In genomic region chr2:64525323-64525625, GRCh38 we compare ENCODE assay signal across 8 cellular contexts. TPM values are rescaled to one million over a fixed set of nuclear protein-coding genes. Genes with fewer than 3 reads are reported as not detected.
DNase-seq lines count a peak whose midpoint lies in the region; ATAC-seq and TF ChIP-seq lines count a peak whose summit lies in the region.

No MANE protein-coding gene starts in this region.

- peak overlapping the region; percentile 78 for H3K4me3 ChIP-seq in fibroblast of pulmonary artery (replicated peaks; ENCODE audit: low read depth, low read length)
- H3K4me3 ChIP-seq in gastrocnemius medialis: peak overlapping the region; percentile 86 to 97 (median 90)

- TF ChIP-seq POLR2A in gastrocnemius medialis (IDR thresholded peaks at IDR 0.05): no peak

- in situ Hi-C loops in GM13977 (cut with MboI; ENCODE audit: low pct_unique_long_range_greater_than_20kb, low sequenced_read_pairs, unreplicated experiment): loop anchor here (10.0 kb wide), 1 partner anchor 340 kb away; no protein-coding TSS in a partner anchor
- in situ Hi-C loops in gastrocnemius medialis (cut with MboI; ENCODE audit: low sequenced_read_pairs in 4 of 4): loop anchor here in 2 of 4 donors (10.0 kb wide), 3 partner anchors 130 to 350 kb away; partner anchors contain the start of gene SERTAD2 (in 1 of the 2)

- intact Hi-C loops in gastrocnemius medialis (cut with DNase I; ENCODE audit: low total_unique reads): loop anchor here (2.0 to 10.0 kb wide), 2 partner anchors 128 to 910 kb away; partner anchors contain the start of genes SERTAD2 and SPRED2

- peak overlapping the region; percentile 91 to 97 (median 94) for H3K27ac ChIP-seq in gastrocnemius medialis

- no peaks in the 10 kb centered on the region for H3K36me3 ChIP-seq in gastrocnemius medialis

- peaks cover 29 to 33% of the 10 kb centered on the region in 2 donors for H3K4me1 ChIP-seq in gastrocnemius medialis

- ATAC-seq in HG03439 (IDR thresholded peaks at IDR 0.05; ENCODE audit: unreplicated experiment): peak; percentile 17
- ATAC-seq in gastrocnemius medialis: no peak
- no peak for ATAC-seq in HG03457 (IDR thresholded peaks at IDR 0.05; ENCODE audit: unreplicated experiment)

- H3K27me3 ChIP-seq in gastrocnemius medialis: no peaks in the 10 kb centered on the region

- H3K9me3 ChIP-seq in gastrocnemius medialis: no peaks in the 10 kb centered on the region

- DNase-seq in GM13977 (ENCODE audit: low spot score) (peak; percentile 60), fibroblast of pulmonary artery (ENCODE audit: low read depth) (peak; percentile 23), gastrocnemius medialis (no peak), HPDE6-E6E7 (ENCODE audit: extremely low spot score) (no peak), C1 segment of cervical spinal cord (lab: John Stamatoyannopoulos, UW) (no peak)
- peak; percentile 13 to 69 for DNase-seq in activated CD4-positive, alpha-beta T cell treated with anti-CD3 and anti-CD28 coated beads, Interleukin-2, amount 50 U/mL, for 24 hours (ENCODE audit: low read depth in 1 of 2, low spot score in 1 of 2)

- TF ChIP-seq CTCF in GM13977 (IDR thresholded peaks at IDR 0.05; ENCODE audit: extremely low read depth, insufficient read depth, missing control alignments) (no peak), fibroblast of pulmonary artery (IDR thresholded peaks at IDR 0.05; ENCODE audit: low read length, missing control alignments) (no peak), gastrocnemius medialis (IDR thresholded peaks at IDR 0.05 in 4 of 5, conservative IDR thresholded peaks at IDR 0.05 in 1 of 5) (no peak)

RNA-seq across cellular contexts. Expression of gene AFTPH, which starts 1.1 kb away (rescaled TPM):
- total RNA-seq in gastrocnemius medialis: 10 to 100 TPM; 13.9 to 18.1 (median 14.8) TPM

Comparison
In these comparisons a context has a peak if more than half of its experiments do, and no peak if none do; other contexts are left out.
1. DNase-seq: peak in GM13977 (single experiment), activated CD4-positive, alpha-beta T cell treated with anti-CD3 and anti-CD28 coated beads, Interleukin-2, amount 50 U/mL, for 24 hours (2 of 2) and fibroblast of pulmonary artery (single experiment); none in gastrocnemius medialis (0 of 2), HPDE6-E6E7 (single experiment) and C1 segment of cervical spinal cord (0 of 14).